28 cellular contexts compared by ENCODE assay signal in genomic region chr9:91383577-91383976, GRCh38.
"Had no signal": no experiment of that assay in that cellular context is flagged by ENCODE, and none has a peak within 500 bp of the region (broad histone marks: within the 10 kb centered on the region; RNA-seq: fewer than 3 reads in every experiment).

No MANE protein-coding gene starts in this region.

- DNase-seq: activated CD4-positive, alpha-beta memory T cell treated with anti-CD3 and anti-CD28 coated beads, Interleukin-2, amount 10 ng/mL, durations not matched to agents 7 days and 5 days; activated CD4-positive, alpha-beta T cell treated with anti-CD3 and anti-CD28 coated beads for 36 hours; activated CD4-positive, alpha-beta T cell treated with anti-CD3 and anti-CD28 coated beads, Interleukin-2, amount 10 ng/mL, durations not matched to agents 24 days and 14 days; activated CD4-positive, alpha-beta T cell treated with anti-CD3 and anti-CD28 coated beads, Interleukin-2, amount 50 U/mL, for 4 hours; activated CD4-positive, CD25-positive, alpha-beta regulatory T cell; activated CD4-positive, CD25-positive, alpha-beta regulatory T cell treated with anti-CD3 and anti-CD28 coated beads, Interleukin-2, amount 50 U/mL, for 72 hours; activated CD8-positive, alpha-beta memory T cell treated with anti-CD3 and anti-CD28 coated beads, Interleukin-2, amount 50 U/mL, for 48 hours; activated gamma-delta T cell; activated naive CD4-positive, alpha-beta T cell; activated naive CD4-positive, alpha-beta T cell treated with anti-CD3 and anti-CD28 coated beads, Interleukin-2, amount 10 ng/mL, durations not matched to agents 7 days and 5 days; activated naive CD8-positive, alpha-beta T cell treated with anti-CD3 and anti-CD28 coated beads, Interleukin-2, amount 10 ng/mL, durations not matched to agents 7 days and 5 days; activated T-cell treated with anti-CD3 and anti-CD28 coated beads for 4 hours; activated T-cell treated with anti-CD3 and anti-CD28 coated beads, Interleukin-2, amount 50 U/mL, for 24 hours; activated T-cell treated with anti-CD3 and anti-CD28 coated beads, Interleukin-2, amount 50 U/mL, for 72 hours; anterior cingulate cortex; brain microvascular endothelial cell; caudate nucleus; cerebellar nuclear complex; colonic mucosa; effector CD8-positive, alpha-beta T cell; foreskin fibroblast; gastrocnemius medialis; glutamatergic neuron; heart left ventricle; T-helper 2 cell had no signal

- H3K36me3 ChIP-seq: brain microvascular endothelial cell, colonic mucosa, gastrocnemius medialis, heart left ventricle had no signal

- H3K4me3 ChIP-seq: colonic mucosa, gastrocnemius medialis, heart left ventricle had no signal

- ATAC-seq: activated CD4-positive, alpha-beta T cell treated with anti-CD3 and anti-CD28 coated beads for 36 hours; activated naive CD4-positive, alpha-beta T cell treated with anti-CD3 and anti-CD28 coated beads, Interleukin-2, amount 50 U/mL, for 72 hours; activated T-cell treated with anti-CD3 and anti-CD28 coated beads, Interleukin-2, amount 50 U/mL, for 72 hours; esophagus mucosa; gastrocnemius medialis; heart left ventricle had no signal

- H3K4me1 ChIP-seq: colonic mucosa, gastrocnemius medialis had no signal

- FAIRE-seq: astrocyte had no signal

- H3K27ac ChIP-seq: brain microvascular endothelial cell, colonic mucosa, gastrocnemius medialis, heart left ventricle had no signal

- H3K9me3 ChIP-seq: colonic mucosa, gastrocnemius medialis, heart left ventricle had no signal
